ENCODE assay signal across 22 cellular contexts in genomic region chr13:60514891-60515290, GRCh38.
"Had no signal": no experiment of that assay in that cellular context is flagged by ENCODE, and none has a peak within 500 bp of the region (broad histone marks: within the 10 kb centered on the region; RNA-seq: fewer than 3 reads in every experiment).

No MANE protein-coding gene starts in this region.

- H3K9me3 ChIP-seq: MG63, Peyer's patch, SJCRH30 had no signal

- H3K27ac ChIP-seq: PC-9, Peyer's patch, SJCRH30 had no signal

- H3K4me3 ChIP-seq: MG63, PC-9, Peyer's patch, SJCRH30 had no signal

- DNase-seq: IMR-90, Karpas-422, KG1, MG63, NCI-H1092, NCI-H1105 treated with DMSO at 0.1 percent for 48 hours, NCI-H1417 treated with DMSO at 0.1 percent for 48 hours, NCI-H146, NCI-H1694 treated with DMSO at 0.1 percent for 48 hours, NCI-H1930, NCI-H2081, NCI-H2107, NCI-H2227 treated with DMSO at 0.1 percent for 48 hours, NCI-H446, NCI-H510A, NCI-H524 treated with DMSO at 0.1 percent for 48 hours, NCI-H69, NCI-H774, PC-9, Peyer's patch, SHP77 treated with DMSO at 0.1 percent for 48 hours, SJCRH30 had no signal

- H3K36me3 ChIP-seq: MG63 had no signal
